In genomic region chr20:62500237-62500864, GRCh38 we compare ENCODE assay signal across 1 cellular context.
TF ChIP-seq lines count a peak whose summit lies in the region.

No MANE protein-coding gene starts in this region.

TF ChIP-seq in HepG2, 621 proteins besides CTCF, POLR2A, EP300 and RAD21 (continued from another document and continues in another):
- no peak for TF ChIP-seq ZBTB40 (IDR thresholded peaks at IDR 0.05)
- TF ChIP-seq ZBTB40 (CRISPR knock-in tag; IDR thresholded peaks at IDR 0.05), result no peak
- no peak for TF ChIP-seq DNMT3B (CRISPR knock-in tag; conservative IDR thresholded peaks at IDR 0.05)
- peak; percentile 30; the same call in 1 of the 2 replicates for TF ChIP-seq FOXK1 (CRISPR knock-in tag; IDR thresholded peaks at IDR 0.05; ENCODE audit: borderline replicate concordance, low read depth)
- TF ChIP-seq ZNF530 (CRISPR knock-in tag; IDR thresholded peaks at IDR 0.05; ENCODE audit: low read depth), result no peak
- peak; percentile 36; the same call in 1 of the 2 replicates for TF ChIP-seq ZNF691 (CRISPR knock-in tag; IDR thresholded peaks at IDR 0.05; ENCODE audit: borderline replicate concordance, low read depth)
- no peak for TF ChIP-seq ZNF564 (CRISPR knock-in tag; IDR thresholded peaks at IDR 0.05)
- TF ChIP-seq SOX5 (CRISPR knock-in tag; IDR thresholded peaks at IDR 0.05; ENCODE audit: borderline replicate concordance), result no peak
- peak; percentile 43 for TF ChIP-seq U2AF1 (optimal IDR thresholded peaks at IDR 0.05; ENCODE audit: low read depth, low read length)
- TF ChIP-seq GABPB1 (CRISPR knock-in tag; IDR thresholded peaks at IDR 0.05), result peak; percentile 42; the same call in 1 of the 2 replicates
- TF ChIP-seq PCBP2 (optimal IDR thresholded peaks at IDR 0.05; ENCODE audit: low read depth, low read length, poor library complexity, severe bottlenecking), result no peak
- no peak for TF ChIP-seq ISL2 (CRISPR knock-in tag; IDR thresholded peaks at IDR 0.05)
- TF ChIP-seq, protein P1, sequence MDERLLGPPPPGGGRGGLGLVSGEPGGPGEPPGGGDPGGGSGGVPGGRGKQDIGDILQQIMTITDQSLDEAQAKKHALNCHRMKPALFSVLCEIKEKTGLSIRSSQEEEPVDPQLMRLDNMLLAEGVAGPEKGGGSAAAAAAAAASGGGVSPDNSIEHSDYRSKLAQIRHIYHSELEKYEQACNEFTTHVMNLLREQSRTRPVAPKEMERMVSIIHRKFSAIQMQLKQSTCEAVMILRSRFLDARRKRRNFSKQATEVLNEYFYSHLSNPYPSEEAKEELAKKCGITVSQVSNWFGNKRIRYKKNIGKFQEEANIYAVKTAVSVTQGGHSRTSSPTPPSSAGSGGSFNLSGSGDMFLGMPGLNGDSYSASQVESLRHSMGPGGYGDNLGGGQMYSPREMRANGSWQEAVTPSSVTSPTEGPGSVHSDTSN (CRISPR knock-in tag; IDR thresholded peaks at IDR 0.05), result no peak
- no peak for TF ChIP-seq DZIP1 (CRISPR knock-in tag; IDR thresholded peaks at IDR 0.05)
- TF ChIP-seq ZNF143 (CRISPR knock-in tag; IDR thresholded peaks at IDR 0.05), result no peak
- peak; percentile 58 for TF ChIP-seq NRL (CRISPR knock-in tag; IDR thresholded peaks at IDR 0.05; ENCODE audit: borderline replicate concordance)
- TF ChIP-seq, protein P2, sequence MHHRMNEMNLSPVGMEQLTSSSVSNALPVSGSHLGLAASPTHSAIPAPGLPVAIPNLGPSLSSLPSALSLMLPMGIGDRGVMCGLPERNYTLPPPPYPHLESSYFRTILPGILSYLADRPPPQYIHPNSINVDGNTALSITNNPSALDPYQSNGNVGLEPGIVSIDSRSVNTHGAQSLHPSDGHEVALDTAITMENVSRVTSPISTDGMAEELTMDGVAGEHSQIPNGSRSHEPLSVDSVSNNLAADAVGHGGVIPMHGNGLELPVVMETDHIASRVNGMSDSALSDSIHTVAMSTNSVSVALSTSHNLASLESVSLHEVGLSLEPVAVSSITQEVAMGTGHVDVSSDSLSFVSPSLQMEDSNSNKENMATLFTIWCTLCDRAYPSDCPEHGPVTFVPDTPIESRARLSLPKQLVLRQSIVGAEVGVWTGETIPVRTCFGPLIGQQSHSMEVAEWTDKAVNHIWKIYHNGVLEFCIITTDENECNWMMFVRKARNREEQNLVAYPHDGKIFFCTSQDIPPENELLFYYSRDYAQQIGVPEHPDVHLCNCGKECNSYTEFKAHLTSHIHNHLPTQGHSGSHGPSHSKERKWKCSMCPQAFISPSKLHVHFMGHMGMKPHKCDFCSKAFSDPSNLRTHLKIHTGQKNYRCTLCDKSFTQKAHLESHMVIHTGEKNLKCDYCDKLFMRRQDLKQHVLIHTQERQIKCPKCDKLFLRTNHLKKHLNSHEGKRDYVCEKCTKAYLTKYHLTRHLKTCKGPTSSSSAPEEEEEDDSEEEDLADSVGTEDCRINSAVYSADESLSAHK (CRISPR knock-in tag; IDR thresholded peaks at IDR 0.05; ENCODE audit: borderline replicate concordance), result no peak
- no peak for TF ChIP-seq ZIK1 (CRISPR knock-in tag; IDR thresholded peaks at IDR 0.05; ENCODE audit: borderline replicate concordance, low read depth)
- TF ChIP-seq ZNF350 (CRISPR knock-in tag; IDR thresholded peaks at IDR 0.05; ENCODE audit: borderline replicate concordance, low read depth), result peak; percentile 69
- TF ChIP-seq TEAD3 (CRISPR knock-in tag; optimal IDR thresholded peaks at IDR 0.05; ENCODE audit: borderline replicate concordance), result peak; percentile 9
- TF ChIP-seq FOXP1 (IDR thresholded peaks at IDR 0.05), result peak; percentile 47; the same call in 1 of the 2 replicates
- TF ChIP-seq FOXP1 (CRISPR knock-in tag; IDR thresholded peaks at IDR 0.05), result no peak
- no peak for TF ChIP-seq ZNF343 (CRISPR knock-in tag; IDR thresholded peaks at IDR 0.05)
- 0 out of 2 replicates have a peak, but pooled peaks have one; percentile 12 for TF ChIP-seq ZHX2 (IDR thresholded peaks at IDR 0.05; ENCODE audit: low read depth)
- no peak for TF ChIP-seq ZHX2 (CRISPR knock-in tag; IDR thresholded peaks at IDR 0.05; ENCODE audit: borderline replicate concordance)
- TF ChIP-seq TERF1 (CRISPR knock-in tag; IDR thresholded peaks at IDR 0.05), result no peak
- TF ChIP-seq ZNF567 (CRISPR knock-in tag; IDR thresholded peaks at IDR 0.05; ENCODE audit: borderline replicate concordance), result peak; percentile 78
- peak; percentile 64 for TF ChIP-seq HNRNPLL (IDR thresholded peaks at IDR 0.05; ENCODE audit: low read depth, low read length, poor library complexity, severe bottlenecking)
- no peak for TF ChIP-seq NFIC (IDR thresholded peaks at IDR 0.05; ENCODE audit: low read length)
- TF ChIP-seq SALL2 (CRISPR knock-in tag; IDR thresholded peaks at IDR 0.05), result peak; percentile 56; the same call in 1 of the 2 replicates
- no peak for TF ChIP-seq ZNF580 (CRISPR knock-in tag; IDR thresholded peaks at IDR 0.05; ENCODE audit: borderline replicate concordance, low read depth)
- no peak for TF ChIP-seq SATB2 (CRISPR knock-in tag; IDR thresholded peaks at IDR 0.05)
- TF ChIP-seq ZNF367 (CRISPR knock-in tag; IDR thresholded peaks at IDR 0.05; ENCODE audit: borderline replicate concordance), result no peak
